In genomic region chr17:40062347-40063033, GRCh38 we compare ENCODE assay signal across 8 cellular contexts. TPM values are rescaled to one million over a fixed set of nuclear protein-coding genes. Genes with fewer than 3 reads are reported as not detected.
DNase-seq lines count a peak whose midpoint lies in the region; ATAC-seq and FAIRE-seq lines count a peak whose summit lies in the region.

THRA (plus strand) TSS chr17:40062965; CDS start chr17:40074489, 11,524 bp downstream.

- H3K27ac ChIP-seq in BLaER1 treated with 17β-estradiol and CSF1 and Interleukin-3, amounts not matched to agents 10 nM and 100 nM: peak within 1 kb of the TSS; percentile 78 to 95 (median 90)
- H3K27ac ChIP-seq in small intestine (ENCODE audit: low read depth in 1 of 2, low read length in 1 of 2): peak within 1 kb of the TSS; percentile 91 to 92

- DNase-seq in LoVo (ENCODE audit: low spot score) (peak; percentile 53), islet precursor cell (peak; percentile 85), small intestine (peak; percentile 74), COLO829 (ENCODE audit: low spot score) (no peak)
- peak; percentile 69 for DNase-seq in central memory CD4-positive, alpha-beta T cell

- no peak for FAIRE-seq in small intestine (lab: Jason Lieb, UNC)

- H4K20me1 ChIP-seq in BLaER1 treated with 17β-estradiol and CSF1 and Interleukin-3, amounts not matched to agents 10 nM and 100 nM: peaks cover 0 to 9% (median 0%) of the 10 kb centered on the region in 11 experiments; a peak in 2 of 22 replicates

- peak within 1 kb of the TSS; percentile 85 to 95 (median 92) for H3K9ac ChIP-seq in BLaER1 treated with 17β-estradiol and CSF1 and Interleukin-3, amounts not matched to agents 10 nM and 100 nM

- peak within 1 kb of the TSS; percentile 90 to 99 (median 96) for H3K4me2 ChIP-seq in BLaER1 treated with 17β-estradiol and CSF1 and Interleukin-3, amounts not matched to agents 10 nM and 100 nM

- ATAC-seq in GM19455 (IDR thresholded peaks at IDR 0.05; ENCODE audit: unreplicated experiment): peak; percentile 63
- peak; percentile 83 to 88 for ATAC-seq in activated CD4-positive, CD25-positive, alpha-beta regulatory T cell treated with anti-CD3 and anti-CD28 coated beads, Interleukin-2, amount 50 U/mL, for 24 hours

- H3K36me3 ChIP-seq in BLaER1 treated with 17β-estradiol and CSF1 and Interleukin-3, amounts not matched to agents 10 nM and 100 nM: no peaks in the 10 kb centered on the region
- H3K36me3 ChIP-seq in small intestine (ENCODE audit: control insufficient read depth in 2 of 2, insufficient read depth in 2 of 2, low read length in 2 of 2): no peaks in the 10 kb centered on the region

- 0 to 1% (median 0%) methylated on average over 23 to 66 of the region's 66 CpGs for WGBS in small intestine, 3 donors

- H3K27me3 ChIP-seq in BLaER1 treated with 17β-estradiol and CSF1 and Interleukin-3, amounts not matched to agents 10 nM and 100 nM: peaks cover 0 to 8% (median 0%) of the 10 kb centered on the region in 11 experiments; a peak in 1 of 22 replicates
- H3K27me3 ChIP-seq in small intestine (ENCODE audit: control insufficient read depth in 2 of 2, insufficient read depth in 2 of 2, low read length in 2 of 2): no peaks in the 10 kb centered on the region

- peak within 1 kb of the TSS; percentile 85 to 100 (median 97) for H3K4me3 ChIP-seq in BLaER1 treated with 17β-estradiol and CSF1 and Interleukin-3, amounts not matched to agents 10 nM and 100 nM
- peak within 1 kb of the TSS; percentile 90 to 93 for H3K4me3 ChIP-seq in small intestine (ENCODE audit: low read depth in 1 of 2, low read length in 2 of 2)

- peaks cover 47 to 63% (median 56%) of the 10 kb centered on the region in 10 experiments for H3K4me1 ChIP-seq in BLaER1 treated with 17β-estradiol and CSF1 and Interleukin-3, amounts not matched to agents 10 nM and 100 nM
- H3K4me1 ChIP-seq in small intestine (ENCODE audit: control insufficient read depth in 2 of 2, insufficient read depth in 1 of 2, low read depth in 1 of 2, low read length in 1 of 2): peaks cover 4% of the 10 kb centered on the region in 2 donors

- H3K9me3 ChIP-seq in BLaER1 treated with 17β-estradiol and CSF1 and Interleukin-3, amounts not matched to agents 10 nM and 100 nM (replicated peaks in 1 of 11): no peaks in the 10 kb centered on the region
- H3K9me3 ChIP-seq in small intestine (ENCODE audit: control insufficient read depth, low read depth): no peaks in the 10 kb centered on the region

RNA-seq across cellular contexts. Expression of gene THRA, which starts in this region (rescaled TPM):
- 10 to 100 TPM; 22.4 to 50.7 (median 36.0) TPM for polyA plus RNA-seq in small intestine
